ENCODE assay signal across 15 cellular contexts in the genomic region with DNA sequence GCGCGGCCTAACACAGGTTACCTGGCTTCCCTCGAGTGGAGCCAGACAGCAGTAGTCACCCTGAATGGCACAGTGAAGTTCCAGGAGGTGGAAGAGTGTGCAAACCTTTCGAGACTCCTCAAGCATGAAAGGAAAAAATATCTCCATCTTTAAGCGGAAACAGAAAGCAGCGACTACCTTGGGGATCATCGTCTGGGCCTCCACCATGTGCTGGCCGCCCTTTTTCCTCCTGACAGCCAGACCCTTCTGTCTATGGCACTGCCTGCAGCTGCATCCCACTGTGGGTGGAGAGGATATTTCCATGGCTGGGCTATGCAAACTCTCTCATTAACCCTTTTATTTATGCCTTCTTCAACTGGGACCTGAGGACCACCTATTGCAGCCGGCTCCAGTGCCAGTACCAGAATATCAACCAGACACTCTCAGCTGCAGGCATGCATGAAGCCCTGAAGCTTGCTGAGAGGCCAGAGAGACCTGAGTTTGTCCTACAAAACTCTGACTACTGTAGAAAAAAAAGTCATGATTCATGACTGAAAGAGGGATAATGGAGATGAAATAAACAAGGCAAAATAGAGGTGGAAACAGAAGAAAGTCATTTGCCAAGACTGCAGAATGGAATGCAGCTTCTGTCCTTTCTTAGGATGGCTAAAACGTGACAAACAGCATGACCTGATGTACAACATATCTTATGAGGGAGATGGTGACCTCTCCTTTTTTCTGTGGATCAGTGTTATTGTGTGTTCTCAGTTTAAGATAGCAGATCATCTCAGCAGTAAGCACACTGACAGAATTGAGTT. TPM values are rescaled to one million over a fixed set of nuclear protein-coding genes. Genes with fewer than 3 reads are reported as not detected.
DNase-seq lines count a peak whose midpoint lies in the region; ATAC-seq and TF ChIP-seq lines count a peak whose summit lies in the region.
"Had no signal": no experiment of that assay in that cellular context is flagged by ENCODE, and none has a peak within 500 bp of the region (broad histone marks: within the 10 kb centered on the region; RNA-seq: fewer than 3 reads in every experiment).

No MANE protein-coding gene starts in this region.

- POLR2A ChIA-PET in MCF 10A (lab: Yijun Ruan, JAX) = interaction anchor here (0.9 to 1.9 kb wide), 4 partner anchors 83 to 98 kb away, joined by 3 to 4 read pairs (median 4); no protein-coding TSS in a partner anchor
- POLR2A ChIA-PET in activated CD8-positive, alpha-beta T cell treated with anti-CD3 and anti-CD28 coated beads for 36 hours (lab: Charles Lee) = no interaction called here

- H3K9me3 ChIP-seq in breast epithelium (no peaks in the 10 kb centered on the region), thyroid gland (no peaks in the 10 kb centered on the region)

- BruUV-seq in MCF 10A (replicated peaks; lab: Mats Ljungman, UMichigan) = no TSS peak

- intact Hi-C loops in MCF 10A (cut with micrococcal nuclease) = loop anchor here (5.0 kb wide), 1 partner anchor 1365 kb away; a partner anchor contains a TSS
- intact Hi-C loops in breast epithelium (cut with DNase I; ENCODE audit: low total_unique reads) = no loop called here
- intact Hi-C loops in activated CD8-positive, alpha-beta T cell treated with anti-CD3 and anti-CD28 coated beads for 36 hours (cut with micrococcal nuclease) = no loop called here
- intact Hi-C loops in thyroid gland (cut with DNase I) = no loop called here

- DNase-seq in MCF 10A (ENCODE audit: unreplicated experiment) (no peak), breast epithelium (ENCODE audit: low spot score in 2 of 2) (no peak), kidney tubule cell (ENCODE audit: low spot score) (peak; percentile 3), thyroid gland (peak; percentile 46 to 54), COLO829 (ENCODE audit: low spot score) (no peak)
- DNase-seq in activated CD8-positive, alpha-beta T cell treated with anti-CD3 and anti-CD28 coated beads for 36 hours = no peak
- DNase-seq: activated CD4-positive, CD25-positive, alpha-beta regulatory T cell; NCI-H1105 treated with DMSO at 0.1 percent for 48 hours; NCI-H526 treated with DMSO at 0.1 percent for 48 hours; SIG-M5; small intestine had no signal

- CTCF ChIA-PET in MCF 10A (lab: Yijun Ruan, JAX) = interaction anchor here (0.7 to 1.7 kb wide), 6 partner anchors 33 to 211 kb away, joined by 3 to 8 read pairs (median 4); no protein-coding TSS in a partner anchor
- CTCF ChIA-PET in activated CD8-positive, alpha-beta T cell treated with anti-CD3 and anti-CD28 coated beads for 36 hours (lab: Charles Lee) = no interaction called here

- ATAC-seq in activated CD8-positive, alpha-beta T cell treated with anti-CD3 and anti-CD28 coated beads for 36 hours = no peak
- ATAC-seq in HG02759 (IDR thresholded peaks at IDR 0.05; ENCODE audit: unreplicated experiment) (no peak), GM21528 (IDR thresholded peaks at IDR 0.05; ENCODE audit: low FRiP score, unreplicated experiment) (no peak)

- H3K36me3 Mint-ChIP-seq in MCF 10A (ENCODE audit: insufficient read depth, unreplicated experiment) = peaks cover 6% of the 10 kb centered on the region
- no peaks in the 10 kb centered on the region for H3K36me3 Mint-ChIP-seq in activated CD8-positive, alpha-beta T cell treated with anti-CD3 and anti-CD28 coated beads for 36 hours (ENCODE audit: low read depth)

- H3K27me3 ChIP-seq in breast epithelium = no peaks in the 10 kb centered on the region
- no peaks in the 10 kb centered on the region for H3K27me3 ChIP-seq in thyroid gland

- H3K4me3 Mint-ChIP-seq in MCF 10A (ENCODE audit: unreplicated experiment) = peak overlapping the region; percentile 66
- peak overlapping the region; percentile 70 for H3K4me3 Mint-ChIP-seq in activated CD8-positive, alpha-beta T cell treated with anti-CD3 and anti-CD28 coated beads for 36 hours

- TF ChIP-seq CTCF in MCF 10A (IDR thresholded peaks at IDR 0.05; ENCODE audit: unreplicated experiment) = no peak
- TF ChIP-seq CTCF in breast epithelium (IDR thresholded peaks at IDR 0.05) = no peak
- no peak for TF ChIP-seq CTCF in activated CD8-positive, alpha-beta T cell treated with anti-CD3 and anti-CD28 coated beads for 36 hours (IDR thresholded peaks at IDR 0.05)
- no peak for TF ChIP-seq CTCF in thyroid gland (IDR thresholded peaks at IDR 0.05)

- H3K27ac ChIP-seq in breast epithelium (no peak overlapping the region), thyroid gland (no peak overlapping the region)

- H3K4me1 ChIP-seq in breast epithelium = peaks cover 0 to 5% of the 10 kb centered on the region in 2 donors
- peaks cover 24 to 27% of the 10 kb centered on the region in 2 donors for H3K4me1 ChIP-seq in thyroid gland

- H3K9me3 Mint-ChIP-seq in MCF 10A (ENCODE audit: unreplicated experiment) = no peaks in the 10 kb centered on the region
- H3K9me3 Mint-ChIP-seq in activated CD8-positive, alpha-beta T cell treated with anti-CD3 and anti-CD28 coated beads for 36 hours = no peaks in the 10 kb centered on the region

- H3K4me1 Mint-ChIP-seq in MCF 10A (ENCODE audit: insufficient read depth, unreplicated experiment) = peaks cover 28% of the 10 kb centered on the region
- H3K4me1 Mint-ChIP-seq in activated CD8-positive, alpha-beta T cell treated with anti-CD3 and anti-CD28 coated beads for 36 hours (ENCODE audit: low read depth) = peaks cover 18% of the 10 kb centered on the region

- TF ChIP-seq POLR2A in breast epithelium (IDR thresholded peaks at IDR 0.05) (no peak), thyroid gland (IDR thresholded peaks at IDR 0.05) (no peak)

- no peak overlapping the region for H3K27ac Mint-ChIP-seq in MCF 10A (ENCODE audit: low read depth, unreplicated experiment)
- no peak overlapping the region for H3K27ac Mint-ChIP-seq in activated CD8-positive, alpha-beta T cell treated with anti-CD3 and anti-CD28 coated beads for 36 hours

- H3K36me3 ChIP-seq in breast epithelium = no peaks in the 10 kb centered on the region
- no peaks in the 10 kb centered on the region for H3K36me3 ChIP-seq in thyroid gland

- WGBS in thyroid gland, 2 donors = 79 to 88% methylated on average over 10 of the region's 10 CpGs

- H3K4me3 ChIP-seq in breast epithelium (peak overlapping the region in 1 of 3 donors; percentile 95), thyroid gland (replicated peaks in 1 of 3) (no peak overlapping the region)

- no peaks in the 10 kb centered on the region for H3K27me3 Mint-ChIP-seq in MCF 10A (ENCODE audit: insufficient read depth, unreplicated experiment)
- H3K27me3 Mint-ChIP-seq in activated CD8-positive, alpha-beta T cell treated with anti-CD3 and anti-CD28 coated beads for 36 hours = peaks cover 8% of the 10 kb centered on the region

RNA-seq across cellular contexts. Expression of a gene that starts 2.4 kb away (rescaled TPM):
- 30.8 and 31.2 TPM in 2 replicates for total RNA-seq in MCF 10A (2022)
- 10 to 100 TPM; 36.4 to 64.5 (median 39.7) TPM for total RNA-seq in breast epithelium
- total RNA-seq in activated CD8-positive, alpha-beta T cell treated with anti-CD3 and anti-CD28 coated beads for 36 hours = 10 to 100 TPM; 23.9 to 24.8 TPM
- total RNA-seq in thyroid gland = 100 to 1,000 TPM in 1 of 4 donors, 10 to 100 TPM in 3; 80.4 to 125 (median 91.3) TPM

RNA-seq across cellular contexts. Expression of a gene that starts 41.7 kb away (rescaled TPM):
- total RNA-seq in MCF 10A (2022) = 5.4 and 5.7 TPM in 2 replicates
- 10 to 100 TPM in 2 of 3 donors, 1 to 10 TPM in 1; 4.6 to 21.4 (median 16.4) TPM for total RNA-seq in breast epithelium
- 10 to 100 TPM; 10.0 to 10.7 TPM for total RNA-seq in activated CD8-positive, alpha-beta T cell treated with anti-CD3 and anti-CD28 coated beads for 36 hours
- 10 to 100 TPM; 15.7 to 23.2 (median 19.3) TPM for total RNA-seq in thyroid gland

RNA-seq across cellular contexts. Expression of a gene that starts 50.5 kb away (rescaled TPM):
- total RNA-seq in MCF 10A (2022) = not detected in 2 replicates
- total RNA-seq in breast epithelium = not detected
- not detected for total RNA-seq in activated CD8-positive, alpha-beta T cell treated with anti-CD3 and anti-CD28 coated beads for 36 hours
- total RNA-seq in thyroid gland = not detected
- total RNA-seq: HT1080, mucosa of gallbladder had no signal

Comparison
In these comparisons a context has a peak if more than half of its experiments do, and no peak if none do; other contexts are left out.
1. DNase-seq: peak in kidney tubule cell (single experiment) and thyroid gland (2 of 2); none in MCF 10A (single experiment), breast epithelium (0 of 2), activated CD8-positive, alpha-beta T cell treated with anti-CD3 and anti-CD28 coated beads for 36 hours (single experiment) and COLO829 (single experiment).